Comparison of ENCODE assay signal across 21 cellular contexts in genomic region chr5:71996789-71997188, GRCh38.
"Had no signal": no experiment of that assay in that cellular context is flagged by ENCODE, and none has a peak within 500 bp of the region (broad histone marks: within the 10 kb centered on the region; RNA-seq: fewer than 3 reads in every experiment).

No MANE protein-coding gene starts in this region.

- H3K79me2 ChIP-seq: hepatocyte had no signal

- H3K4me1 ChIP-seq: colonic mucosa, sigmoid colon, transverse colon had no signal

- H3K4me2 ChIP-seq: hepatocyte had no signal

- H3K4me1 Mint-ChIP-seq: naive thymus-derived CD8-positive, alpha-beta T cell; stimulated activated naive B cell treated with anti-CD40 and anti-IgM and Interleukin-4, amounts not matched to agents 10 μg/mL and 1 μg/mL and 100 μg/mL, for 72 hours; stimulated activated naive CD8-positive, alpha-beta T cell treated with anti-CD3 and anti-CD28 coated beads, Interleukin-15, amount 100 ng/mL, for 72 hours had no signal

- H3K9me3 Mint-ChIP-seq: naive thymus-derived CD8-positive, alpha-beta T cell; stimulated activated naive B cell treated with anti-CD40 and anti-IgM and Interleukin-4, amounts not matched to agents 10 μg/mL and 1 μg/mL and 100 μg/mL, for 72 hours had no signal

- H3K4me3 ChIP-seq: colonic mucosa, hepatocyte, lung, mucosa of descending colon, sigmoid colon, skin epidermis, thoracic aorta, transverse colon had no signal

- H3K9me3 ChIP-seq: colonic mucosa, mucosa of descending colon, sigmoid colon, thoracic aorta, transverse colon had no signal

- ATAC-seq: left cardiac atrium; left ventricle myocardium superior; mucosa of descending colon; naive thymus-derived CD8-positive, alpha-beta T cell; stimulated activated naive B cell treated with anti-CD40 and anti-IgM and Interleukin-4, amounts not matched to agents 10 μg/mL and 1 μg/mL and 100 μg/mL, for 72 hours; stimulated activated naive CD8-positive, alpha-beta T cell treated with anti-CD3 and anti-CD28 coated beads, Interleukin-15, amount 100 ng/mL, for 72 hours had no signal

- H3K27me3 ChIP-seq: colonic mucosa, hepatocyte, sigmoid colon, transverse colon had no signal

- DNase-seq: colonic mucosa; dermis blood vessel endothelial cell; erythroblast; foreskin fibroblast; head of caudate nucleus; kidney; left cardiac atrium; left ventricle myocardium superior; mucosa of descending colon; naive thymus-derived CD8-positive, alpha-beta T cell; posterior cingulate gyrus; sigmoid colon; stimulated activated CD4-positive, alpha-beta T cell treated with anti-CD3 and anti-CD28 coated beads, Interleukin-2, amount 100 ng/mL, for 24 hours; stimulated activated CD4-positive, alpha-beta T cell treated with anti-CD3 and anti-CD28 coated beads, Interleukin-4, amount 100 ng/mL, for 4 hours; stimulated activated naive B cell treated with anti-CD40 and anti-IgM and Interleukin-4, amounts not matched to agents 10 μg/mL and 1 μg/mL and 100 μg/mL, for 72 hours; stimulated activated naive CD8-positive, alpha-beta T cell treated with anti-CD3 and anti-CD28 coated beads, Interleukin-15, amount 100 ng/mL, for 72 hours; transverse colon had no signal

- H3K27ac Mint-ChIP-seq: naive thymus-derived CD8-positive, alpha-beta T cell; stimulated activated naive B cell treated with anti-CD40 and anti-IgM and Interleukin-4, amounts not matched to agents 10 μg/mL and 1 μg/mL and 100 μg/mL, for 72 hours; stimulated activated naive CD8-positive, alpha-beta T cell treated with anti-CD3 and anti-CD28 coated beads, Interleukin-15, amount 100 ng/mL, for 72 hours had no signal

- H3K27ac ChIP-seq: colonic mucosa, hepatocyte, sigmoid colon, skin epidermis, thoracic aorta, transverse colon had no signal

- H3K36me3 Mint-ChIP-seq: naive thymus-derived CD8-positive, alpha-beta T cell; stimulated activated naive B cell treated with anti-CD40 and anti-IgM and Interleukin-4, amounts not matched to agents 10 μg/mL and 1 μg/mL and 100 μg/mL, for 72 hours had no signal

- H3K36me3 ChIP-seq: colonic mucosa, sigmoid colon, thoracic aorta, transverse colon had no signal

- H2AFZ ChIP-seq: hepatocyte had no signal

- H3K4me3 Mint-ChIP-seq: naive thymus-derived CD8-positive, alpha-beta T cell; stimulated activated naive B cell treated with anti-CD40 and anti-IgM and Interleukin-4, amounts not matched to agents 10 μg/mL and 1 μg/mL and 100 μg/mL, for 72 hours; stimulated activated naive CD8-positive, alpha-beta T cell treated with anti-CD3 and anti-CD28 coated beads, Interleukin-15, amount 100 ng/mL, for 72 hours had no signal
